17 cellular contexts compared by ENCODE assay signal in genomic region chr6:142950291-142950690, GRCh38.
"Had no signal": no experiment of that assay in that cellular context is flagged by ENCODE, and none has a peak within 500 bp of the region (broad histone marks: within the 10 kb centered on the region; RNA-seq: fewer than 3 reads in every experiment).

No MANE protein-coding gene starts in this region.

- H3K4me3 ChIP-seq: left ventricle myocardium inferior, thyroid gland, uterus had no signal

- H3K36me3 Mint-ChIP-seq: brain, WTC11 had no signal

- H3K27me3 Mint-ChIP-seq: activated CD4-positive, alpha-beta T cell treated with anti-CD3 and anti-CD28 coated beads for 36 hours; activated T-helper 17 cell treated with anti-CD3 and anti-CD28 coated beads, Interleukin-2, amount 50 U/mL, for 72 hours; effector memory CD8-positive, alpha-beta T cell; natural killer cell treated with Interleukin-12 subunit alpha and Interleukin-12 subunit beta and Interleukin-15 and Interleukin-18, amount 100 ng/mL, for 72 hours had no signal

- H3K9me3 ChIP-seq: left ventricle myocardium inferior, thyroid gland, uterus had no signal

- H3K27ac ChIP-seq: left ventricle myocardium inferior, thyroid gland, uterus had no signal

- DNase-seq: activated CD4-positive, alpha-beta T cell treated with anti-CD3 and anti-CD28 coated beads for 36 hours; activated CD4-positive, alpha-beta T cell treated with anti-CD3 and anti-CD28 coated beads, Interleukin-2, amount 50 U/mL, for 48 hours; activated naive CD4-positive, alpha-beta T cell; activated T-cell treated with anti-CD3 and anti-CD28 coated beads, Interleukin-2, amount 50 U/mL, for 1 hour; anterior cingulate cortex; effector memory CD8-positive, alpha-beta T cell; hippocampal formation; kidney glomerular epithelial cell; left ventricle myocardium inferior; stimulated activated CD4-positive, alpha-beta T cell treated with anti-CD3 and anti-CD28 coated beads, Interleukin-2, amount 100 ng/mL, for 24 hours; stimulated activated naive CD4-positive, alpha-beta T cell treated with Interleukin-2 at 50 U/mL for 16 hours; thyroid gland; uterus had no signal

- ATAC-seq: activated CD4-positive, alpha-beta T cell treated with anti-CD3 and anti-CD28 coated beads for 36 hours; activated T-helper 17 cell treated with anti-CD3 and anti-CD28 coated beads, Interleukin-2, amount 50 U/mL, for 72 hours; effector memory CD8-positive, alpha-beta T cell; natural killer cell treated with Interleukin-12 subunit alpha and Interleukin-12 subunit beta and Interleukin-15 and Interleukin-18, amount 100 ng/mL, for 72 hours; WTC11 had no signal

- H3K27me3 ChIP-seq: thyroid gland, uterus had no signal

- H3K4me1 ChIP-seq: thyroid gland, uterus had no signal

- H3K9me3 Mint-ChIP-seq: activated T-helper 17 cell treated with anti-CD3 and anti-CD28 coated beads, Interleukin-2, amount 50 U/mL, for 72 hours; brain; effector memory CD8-positive, alpha-beta T cell; natural killer cell treated with Interleukin-12 subunit alpha and Interleukin-12 subunit beta and Interleukin-15 and Interleukin-18, amount 100 ng/mL, for 72 hours; WTC11 had no signal

- H3K36me3 ChIP-seq: left ventricle myocardium inferior, thyroid gland, uterus had no signal

- H3K4me3 Mint-ChIP-seq: activated CD4-positive, alpha-beta T cell treated with anti-CD3 and anti-CD28 coated beads for 36 hours; activated T-helper 17 cell treated with anti-CD3 and anti-CD28 coated beads, Interleukin-2, amount 50 U/mL, for 72 hours; effector memory CD8-positive, alpha-beta T cell; natural killer cell treated with Interleukin-12 subunit alpha and Interleukin-12 subunit beta and Interleukin-15 and Interleukin-18, amount 100 ng/mL, for 72 hours; WTC11 had no signal

- H3K27ac Mint-ChIP-seq: activated CD4-positive, alpha-beta T cell treated with anti-CD3 and anti-CD28 coated beads for 36 hours; activated T-helper 17 cell treated with anti-CD3 and anti-CD28 coated beads, Interleukin-2, amount 50 U/mL, for 72 hours; brain; WTC11 had no signal
